ENCODE assay signal across 21 cellular contexts in the genomic region with DNA sequence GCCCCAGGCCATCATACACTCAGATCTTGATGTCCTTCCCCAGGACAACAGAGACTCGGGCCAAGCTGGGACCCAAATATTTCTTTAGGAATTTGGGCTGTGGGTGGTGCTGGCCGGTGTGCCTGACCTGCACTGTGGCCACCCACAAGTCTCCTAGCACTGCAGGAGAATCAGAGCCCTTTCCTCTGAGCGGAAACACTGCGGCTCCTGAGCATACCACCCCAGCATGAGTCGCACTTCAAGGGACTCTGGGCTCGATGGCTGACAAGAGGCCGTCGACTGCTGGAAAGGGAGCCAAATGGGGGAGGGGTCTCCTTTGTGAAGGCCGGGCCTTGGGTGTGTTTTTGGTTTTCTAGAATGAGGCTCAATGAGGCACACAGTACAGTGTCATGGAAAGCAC. TPM values are rescaled to one million over a fixed set of nuclear protein-coding genes. Genes with fewer than 3 reads are reported as not detected.
DNase-seq lines count a peak whose midpoint lies in the region; TF ChIP-seq lines count a peak whose summit lies in the region.
"Had no signal": no experiment of that assay in that cellular context is flagged by ENCODE, and none has a peak within 500 bp of the region (broad histone marks: within the 10 kb centered on the region; RNA-seq: fewer than 3 reads in every experiment).

No MANE protein-coding gene starts in this region.

- H3K36me3 Mint-ChIP-seq in endodermal cell (ENCODE audit: low read depth) (peaks cover 38% of the 10 kb centered on the region), osteocyte (ENCODE audit: unreplicated experiment) (peaks cover 12% of the 10 kb centered on the region)

- no peaks in the 10 kb centered on the region for H3K4me1 ChIP-seq in endodermal cell (ENCODE audit: control insufficient read depth, insufficient read depth, low read length)

- H3K4me3 Mint-ChIP-seq in endodermal cell: no peak overlapping the region
- no peak overlapping the region for H3K4me3 Mint-ChIP-seq in osteocyte (ENCODE audit: unreplicated experiment)
- H3K4me3 Mint-ChIP-seq: CD4-positive, alpha-beta T cell had no signal

- H3K9me3 ChIP-seq in endodermal cell (ENCODE audit: control insufficient read depth, low read length): no peaks in the 10 kb centered on the region
- H3K9me3 ChIP-seq: BLaER1 treated with 17β-estradiol and CSF1 and Interleukin-3, amounts not matched to agents 10 nM and 100 nM; MG63; SK-N-SH had no signal

- H3K27ac ChIP-seq in endodermal cell (ENCODE audit: low read depth, low read length): no peak overlapping the region
- H3K27ac ChIP-seq: BLaER1 treated with 17β-estradiol and CSF1 and Interleukin-3, amounts not matched to agents 10 nM and 100 nM had no signal

- no peak overlapping the region for H3K9ac ChIP-seq in endodermal cell (ENCODE audit: extremely low read depth, low read length, poor library complexity, severe bottlenecking)
- H3K9ac ChIP-seq: BLaER1 treated with 17β-estradiol and CSF1 and Interleukin-3, amounts not matched to agents 10 nM and 100 nM; SK-N-SH had no signal

- H3K9me3 Mint-ChIP-seq in endodermal cell: peaks cover 74% of the 10 kb centered on the region
- H3K9me3 Mint-ChIP-seq in osteocyte (ENCODE audit: unreplicated experiment): no peaks in the 10 kb centered on the region
- H3K9me3 Mint-ChIP-seq: CD4-positive, alpha-beta T cell had no signal

- peaks cover 7% of the 10 kb centered on the region for H3K4me1 Mint-ChIP-seq in endodermal cell
- H3K4me1 Mint-ChIP-seq in osteocyte (ENCODE audit: unreplicated experiment): peaks cover 15% of the 10 kb centered on the region

- TF ChIP-seq CTCF in endodermal cell (conservative IDR thresholded peaks at IDR 0.05): no peak
- no peak for TF ChIP-seq CTCF in osteocyte (IDR thresholded peaks at IDR 0.05)

- H3K27me3 ChIP-seq in H7 (ENCODE audit: control insufficient read depth, insufficient read depth, low read length) (no peaks in the 10 kb centered on the region), endodermal cell (ENCODE audit: control insufficient read depth, insufficient read depth, low read length, poor library complexity, severe bottlenecking) (no peaks in the 10 kb centered on the region)
- H3K27me3 ChIP-seq: MG63 had no signal

- H3K4me3 ChIP-seq in H7 (ENCODE audit: insufficient read depth, low read depth, low read length) (no peak overlapping the region), endodermal cell (ENCODE audit: low read length) (no peak overlapping the region)
- H3K4me3 ChIP-seq: BLaER1 treated with 17β-estradiol and CSF1 and Interleukin-3, amounts not matched to agents 10 nM and 100 nM; MG63 had no signal

- H3K27me3 Mint-ChIP-seq in endodermal cell (ENCODE audit: insufficient read depth) (no peaks in the 10 kb centered on the region), osteocyte (ENCODE audit: unreplicated experiment) (no peaks in the 10 kb centered on the region)
- H3K27me3 Mint-ChIP-seq: CD4-positive, alpha-beta T cell had no signal

- H3K27ac Mint-ChIP-seq in endodermal cell (peak overlapping the region; percentile 44), osteocyte (ENCODE audit: unreplicated experiment) (peak overlapping the region; percentile 34)
- H3K27ac Mint-ChIP-seq: CD4-positive, alpha-beta T cell had no signal

- H3K36me3 ChIP-seq in H7 (replicated peaks; ENCODE audit: control insufficient read depth, insufficient read depth, low read length): peaks cover 3% of the 10 kb centered on the region
- H3K36me3 ChIP-seq in endodermal cell (ENCODE audit: control insufficient read depth, insufficient read depth, low read length): peaks cover 8% of the 10 kb centered on the region

- 68% methylated on average over 9 of the region's 9 CpGs; no CpG with 5 or more reads in 1 of the 2 experiments for WGBS in endodermal cell (ENCODE audit: insufficient coverage in 1 of 2, insufficient read length in 1 of 2), 2 experiments

- DNase-seq in ELF-1 (ENCODE audit: low read depth, low spot score) (peak; percentile 48), H7 (peak; percentile 55), endodermal cell (peak; percentile 72), osteocyte (ENCODE audit: extremely low spot score, unreplicated experiment) (no peak), NCI-H2171 (lab: John Stamatoyannopoulos, UW) (no peak), Ammon's horn (ENCODE audit: low spot score) (no peak), COLO829 (ENCODE audit: low spot score) (no peak)
- DNase-seq: CD4-positive, alpha-beta T cell; COR-L47; DMS53; IMR-90; KG1; MG63; NCI-H1436; NCI-H187 treated with DMSO at 0.1 percent for 48 hours; NCI-H446; NCI-H524 treated with DMSO at 0.1 percent for 48 hours; NCI-H774; SK-N-SH; SW 1271 had no signal

RNA-seq across cellular contexts. Expression of a gene that starts 13.0 kb away (rescaled TPM):
- total RNA-seq in H7 (2014; rRNA removed; shearing (Covaris generic)): 34.4 and 44.6 TPM in 2 replicates
- total RNA-seq in endodermal cell (10 to 100 TPM; 61.1 to 73.9 TPM), osteocyte (72.4 and 74.2 TPM in 2 replicates)
- 41.3 TPM for polyA plus RNA-seq in endodermal cell (2013, experiment 1 of 2)
- polyA plus RNA-seq in endodermal cell (2013, experiment 2 of 2): 36.5 TPM

Comparison
In these comparisons a context has a peak if more than half of its experiments do, and no peak if none do; other contexts are left out.
1. DNase-seq: peak in ELF-1 (single experiment), H7 (single experiment) and endodermal cell (single experiment); none in osteocyte (single experiment), NCI-H2171 (single experiment), Ammon's horn (single experiment) and COLO829 (single experiment).